ENCODE assay signal across 21 cellular contexts in the genomic region with DNA sequence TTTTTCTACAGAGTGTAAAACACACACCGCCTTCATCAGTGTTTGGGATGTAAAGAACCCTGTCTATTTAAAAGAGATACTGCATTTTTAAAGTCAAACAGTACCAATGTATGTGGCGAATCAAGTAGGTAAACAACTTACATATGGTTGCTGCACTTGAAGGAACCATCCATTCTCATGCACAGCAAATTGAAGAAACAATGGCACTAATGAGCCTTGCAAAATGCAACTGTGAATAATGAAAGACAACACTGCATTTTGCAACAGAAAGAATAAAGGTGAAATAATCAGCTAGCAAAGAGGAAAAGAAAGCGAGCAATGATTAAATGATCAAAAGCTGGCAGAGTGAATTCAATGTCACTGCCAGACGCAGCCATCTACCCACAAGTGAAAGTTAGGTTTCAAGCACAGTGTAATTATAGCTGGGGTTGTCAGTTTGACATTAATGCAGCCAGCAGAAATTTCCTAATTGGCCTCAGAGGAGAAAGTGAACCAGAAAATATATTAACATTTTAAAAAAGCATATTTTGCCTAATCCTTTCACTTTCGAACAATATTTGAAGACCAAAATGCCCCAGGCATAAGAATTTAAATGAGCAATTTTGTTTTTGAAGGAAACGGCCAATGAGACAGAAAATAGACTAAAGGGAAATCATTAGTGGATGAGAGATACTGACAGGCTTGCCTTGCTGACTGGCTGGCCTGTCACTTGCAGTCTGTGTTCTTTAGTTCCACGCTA. TPM values are rescaled to one million over a fixed set of nuclear protein-coding genes. Genes with fewer than 3 reads are reported as not detected.
DNase-seq lines count a peak whose midpoint lies in the region; TF ChIP-seq lines count a peak whose summit lies in the region.
"Had no signal": no experiment of that assay in that cellular context is flagged by ENCODE, and none has a peak within 500 bp of the region (broad histone marks: within the 10 kb centered on the region; RNA-seq: fewer than 3 reads in every experiment).

No MANE protein-coding gene starts in this region.

- no peak for DNase-seq in CD8-positive, alpha-beta memory T cell
- DNase-seq in H7 (peak; percentile 39), immature natural killer cell (no peak), dorsolateral prefrontal cortex (no peak), foreskin fibroblast (no peak), transverse colon (no peak), RKO (ENCODE audit: low spot score) (no peak)
- DNase-seq: amniotic stem cell; islet precursor cell; mesenchymal stem cell; NCI-H2029 treated with DMSO at 0.1 percent for 48 hours; NCI-H774; nucleus accumbens; stimulated activated CD4-positive, alpha-beta T cell treated with anti-CD3 and anti-CD28 coated beads, Interleukin-4, amount 100 ng/mL, for 1 hour; SW 1271; tibial artery had no signal

- in situ Hi-C loops in transverse colon (cut with MboI; ENCODE audit: low pct_ligation_motif_present in 1 of 4, low pct_unique_long_range_greater_than_20kb in 1 of 4, low sequenced_read_pairs in 3 of 4): no loop called here

- POLR2A ChIA-PET in CD8-positive, alpha-beta memory T cell (lab: Charles Lee): no interaction called here

- peaks cover 11 to 31% (median 27%) of the 10 kb centered on the region in 5 donors for H3K9me3 Mint-ChIP-seq in CD8-positive, alpha-beta memory T cell
- H3K9me3 Mint-ChIP-seq in activated naive CD8-positive, alpha-beta T cell (ENCODE audit: low read depth): peaks cover 6% of the 10 kb centered on the region
- H3K9me3 Mint-ChIP-seq in immature natural killer cell: peaks cover 0 to 23% (median 6%) of the 10 kb centered on the region in 6 donors

- TF ChIP-seq POLR2A in transverse colon (IDR thresholded peaks at IDR 0.05): no peak

- 4 to 21% methylated on average over 5 to 7 of the region's 7 CpGs for WGBS in transverse colon (ENCODE audit: low coverage in 1 of 2), 2 donors

- no peak overlapping the region for H3K4me3 ChIP-seq in CD8-positive, alpha-beta memory T cell (ENCODE audit: low read length)
- no peak overlapping the region for H3K4me3 ChIP-seq in H7 (ENCODE audit: insufficient read depth, low read depth, low read length)
- H3K4me3 ChIP-seq in dorsolateral prefrontal cortex: no peak overlapping the region
- no peak overlapping the region for H3K4me3 ChIP-seq in foreskin fibroblast (ENCODE audit: low read depth in 1 of 2, low read length in 2 of 2)
- H3K4me3 ChIP-seq in transverse colon: no peak overlapping the region
- H3K4me3 ChIP-seq: tibial artery had no signal

- intact Hi-C loops in dorsolateral prefrontal cortex (cut with DNase I): loop anchor here (10.0 kb wide), 3 partner anchors 107 to 297 kb away; partner anchors contain the start of gene ZNF644 (in 1 of the 2)
- intact Hi-C loops in transverse colon (cut with DNase I; ENCODE audit: low total_unique reads): loop anchor here (10.0 kb wide), 1 partner anchor 117 kb away; no protein-coding TSS in a partner anchor

- peaks cover 90 to 94% of the 10 kb centered on the region in 2 donors for H3K27me3 Mint-ChIP-seq in CD8-positive, alpha-beta memory T cell
- H3K27me3 Mint-ChIP-seq in activated naive CD8-positive, alpha-beta T cell: peaks cover 67% of the 10 kb centered on the region
- H3K27me3 Mint-ChIP-seq in immature natural killer cell (ENCODE audit: low read depth in 3 of 3): peaks cover 54 to 70% (median 66%) of the 10 kb centered on the region in 3 donors

- TF ChIP-seq EP300 in transverse colon (IDR thresholded peaks at IDR 0.05; ENCODE audit: low read depth): no peak

- no peaks in the 10 kb centered on the region for H3K36me3 ChIP-seq in CD8-positive, alpha-beta memory T cell (ENCODE audit: insufficient read depth, low read length)
- no peaks in the 10 kb centered on the region for H3K36me3 ChIP-seq in H7 (replicated peaks; ENCODE audit: control insufficient read depth, insufficient read depth, low read length)
- no peaks in the 10 kb centered on the region for H3K36me3 ChIP-seq in transverse colon
- H3K36me3 ChIP-seq: tibial artery had no signal

- CTCF ChIA-PET in CD8-positive, alpha-beta memory T cell (lab: Charles Lee): interaction anchor here (1.6 kb wide), 1 partner anchor 13 kb away, joined by 5 read pairs; no protein-coding TSS in a partner anchor

- H3K36me3 Mint-ChIP-seq in CD8-positive, alpha-beta memory T cell: peaks cover 0 to 5% (median 1%) of the 10 kb centered on the region in 3 donors
- H3K36me3 Mint-ChIP-seq in activated naive CD8-positive, alpha-beta T cell: peaks cover 2% of the 10 kb centered on the region
- peaks cover 0 to 5% (median 0%) of the 10 kb centered on the region in 3 donors for H3K36me3 Mint-ChIP-seq in immature natural killer cell

- H3K27ac ChIP-seq in CD8-positive, alpha-beta memory T cell (ENCODE audit: low read depth, low read length): no peak overlapping the region
- peak overlapping the region in 1 of 59 donors; percentile 87 for H3K27ac ChIP-seq in dorsolateral prefrontal cortex
- H3K27ac ChIP-seq in transverse colon: no peak overlapping the region
- H3K27ac ChIP-seq: epithelial cell of prostate, RWPE1, tibial artery had no signal

- peaks cover 40% of the 10 kb centered on the region for H3K4me1 ChIP-seq in CD8-positive, alpha-beta memory T cell (ENCODE audit: insufficient read depth, low read length)
- H3K4me1 ChIP-seq in transverse colon: peaks cover 9 to 61% (median 43%) of the 10 kb centered on the region in 4 donors

- TF ChIP-seq CTCF in dorsolateral prefrontal cortex (IDR thresholded peaks at IDR 0.05 in 54 of 56, conservative IDR thresholded peaks at IDR 0.05 in 2 of 56; ENCODE audit: low read depth in 1 of 56, partially characterized antibody in 56 of 56) (no peak), foreskin fibroblast (IDR thresholded peaks at IDR 0.05; ENCODE audit: low read depth, low read length) (no peak), transverse colon (IDR thresholded peaks at IDR 0.05) (no peak)

- H3K9me3 ChIP-seq in CD8-positive, alpha-beta memory T cell (ENCODE audit: low read length): no peaks in the 10 kb centered on the region
- H3K9me3 ChIP-seq in transverse colon: no peaks in the 10 kb centered on the region
- H3K9me3 ChIP-seq: tibial artery had no signal

- H3K27me3 ChIP-seq in CD8-positive, alpha-beta memory T cell (ENCODE audit: insufficient read depth, low read length, poor library complexity, severe bottlenecking): peaks cover 88% of the 10 kb centered on the region
- H3K27me3 ChIP-seq in H7 (ENCODE audit: control insufficient read depth, insufficient read depth, low read length) (peaks cover 99% of the 10 kb centered on the region), dorsolateral prefrontal cortex (peaks cover 48 to 100% (median 100%) of the 10 kb centered on the region in 45 donors), transverse colon (peaks cover 100% of the 10 kb centered on the region)

- H3K27ac Mint-ChIP-seq in CD8-positive, alpha-beta memory T cell: peak overlapping the region in 2 of 8 donors; percentile 35 to 79
- H3K27ac Mint-ChIP-seq in activated naive CD8-positive, alpha-beta T cell: peak overlapping the region; percentile 34
- H3K27ac Mint-ChIP-seq in immature natural killer cell: no peak overlapping the region

- peaks cover 60 to 65% (median 60%) of the 10 kb centered on the region in 3 donors for H3K4me1 Mint-ChIP-seq in CD8-positive, alpha-beta memory T cell
- H3K4me1 Mint-ChIP-seq in activated naive CD8-positive, alpha-beta T cell (ENCODE audit: low read depth): peaks cover 63% of the 10 kb centered on the region
- peaks cover 59 to 75% of the 10 kb centered on the region in 2 donors for H3K4me1 Mint-ChIP-seq in immature natural killer cell

- H3K4me3 Mint-ChIP-seq in CD8-positive, alpha-beta memory T cell: peak overlapping the region in 6 of 7 donors; percentile 35 to 84 (median 62)
- peak overlapping the region; percentile 51 for H3K4me3 Mint-ChIP-seq in activated naive CD8-positive, alpha-beta T cell
- H3K4me3 Mint-ChIP-seq in immature natural killer cell: peak overlapping the region; percentile 42 to 77 (median 69)

RNA-seq across cellular contexts. Expression of gene BARHL2, which starts 11.0 kb away (rescaled TPM):
- not detected for total RNA-seq in CD8-positive, alpha-beta memory T cell
- polyA plus RNA-seq in CD8-positive, alpha-beta memory T cell: not detected
- total RNA-seq in H7 (2014; rRNA removed; shearing (Covaris generic)): not detected in 2 replicates
- polyA plus RNA-seq in immature natural killer cell: not detected
- total RNA-seq in dorsolateral prefrontal cortex (under 1 TPM in 5 of 120 experiments, not detected in 115; 0.24 to 0.32 (median 0.28) TPM), transverse colon (not detected)
- total RNA-seq: sciatic nerve had no signal
- polyA plus RNA-seq: BJ had no signal
